Comparison of ENCODE assay signal across 14 cellular contexts in the genomic region with DNA sequence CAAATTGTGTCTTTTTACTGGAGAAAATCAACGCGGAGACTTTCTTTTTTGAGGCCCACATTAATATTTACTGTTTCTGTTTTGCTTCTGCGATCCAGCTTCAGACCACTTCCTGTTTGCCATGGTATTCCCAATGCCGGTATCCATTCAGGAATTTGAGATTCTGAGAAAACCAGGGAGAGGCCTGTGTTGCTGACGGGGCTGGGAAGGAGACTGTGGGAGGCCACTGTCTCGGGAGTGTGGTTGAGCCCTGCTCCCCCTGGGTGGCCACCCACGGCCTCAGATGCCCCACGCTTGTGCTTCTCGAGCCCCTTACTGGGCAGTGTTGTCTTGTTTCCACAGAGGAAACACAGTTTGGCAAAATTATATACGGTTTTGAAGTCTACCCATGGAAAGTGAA.
A peak's percentile ranks its signal among the peaks of the same experiment; 100 is the strongest.
DNase-seq lines count a peak whose midpoint lies in the region; ATAC-seq and TF ChIP-seq lines count a peak whose summit lies in the region.
"Had no signal": no experiment of that assay in that cellular context is flagged by ENCODE, and none has a peak within 500 bp of the region (broad histone marks: within the 10 kb centered on the region; RNA-seq: fewer than 3 reads in every experiment).

No MANE protein-coding gene starts in this region.

- H3K9me3 ChIP-seq in SJSA1 (replicated peaks) (peaks cover 6% of the 10 kb centered on the region; the same call in 1 of the 2 replicates), esophagus muscularis mucosa (peaks cover 0 to 5% (median 0%) of the 10 kb centered on the region in 4 donors), neuronal stem cell (replicated peaks in 1 of 2; ENCODE audit: control insufficient read depth in 2 of 2, insufficient read depth in 1 of 2, low read depth in 1 of 2, low read length in 2 of 2) (peaks cover 0 to 2% of the 10 kb centered on the region in 2 donors), SK-N-SH (no peaks in the 10 kb centered on the region)
- H3K9me3 ChIP-seq: HAP-1 had no signal

- TF ChIP-seq POLR2A in esophagus muscularis mucosa (IDR thresholded peaks at IDR 0.05; ENCODE audit: low read depth): no peak

- no peak overlapping the region for H3K4me3 ChIP-seq in GM23338
- no peak overlapping the region for H3K4me3 ChIP-seq in SJSA1
- H3K4me3 ChIP-seq in esophagus muscularis mucosa: no peak overlapping the region
- H3K4me3 ChIP-seq in neuronal stem cell (ENCODE audit: low read length in 2 of 2): no peak overlapping the region
- H3K4me3 ChIP-seq in SK-N-SH (ENCODE audit: low read depth in 2 of 2, low read length in 1 of 2): no peak overlapping the region
- H3K4me3 ChIP-seq: BLaER1 treated with 17β-estradiol and CSF1 and Interleukin-3, amounts not matched to agents 10 nM and 100 nM; GM12878; HAP-1 had no signal

- no peak overlapping the region for H2BK5ac ChIP-seq in neuronal stem cell (ENCODE audit: low read length)

- no peaks in the 10 kb centered on the region for H3K79me1 ChIP-seq in neuronal stem cell (ENCODE audit: low read depth, low read length)

- H2BK120ac ChIP-seq in neuronal stem cell (ENCODE audit: low read depth, low read length): no peak overlapping the region

- intact Hi-C loops in esophagus muscularis mucosa (cut with DNase I): no loop called here

- no peak for TF ChIP-seq CTCF in GM23338 (conservative IDR thresholded peaks at IDR 0.05; ENCODE audit: low read depth in 2 of 2)
- no peak for TF ChIP-seq CTCF in esophagus muscularis mucosa (IDR thresholded peaks at IDR 0.05)
- TF ChIP-seq CTCF in SK-N-SH (IDR thresholded peaks at IDR 0.05): no peak

- H2AFZ ChIP-seq in GM23338: peak overlapping the region; percentile 11; the same call in 1 of the 2 replicates
- H2AFZ ChIP-seq in neuronal stem cell (ENCODE audit: low read length): peak overlapping the region; percentile 63
- no peak overlapping the region for H2AFZ ChIP-seq in SK-N-SH (ENCODE audit: low read depth)

- H3K79me2 ChIP-seq in GM23338 (replicated peaks; ENCODE audit: insufficient read depth) (no peaks in the 10 kb centered on the region), SK-N-SH (ENCODE audit: insufficient read depth) (no peaks in the 10 kb centered on the region)

- TF ChIP-seq EP300 in esophagus muscularis mucosa (IDR thresholded peaks at IDR 0.05): no peak
- TF ChIP-seq EP300 in SK-N-SH (IDR thresholded peaks at IDR 0.05; ENCODE audit: borderline replicate concordance in 1 of 2, low read depth in 1 of 2, low read length in 1 of 2): no peak

- no peak overlapping the region for H3K4me2 ChIP-seq in GM23338
- H3K4me2 ChIP-seq in neuronal stem cell (ENCODE audit: insufficient read depth, low read length, poor library complexity, severe bottlenecking): no peak overlapping the region
- no peak overlapping the region for H3K4me2 ChIP-seq in SK-N-SH
- H3K4me2 ChIP-seq: BLaER1 treated with 17β-estradiol and CSF1 and Interleukin-3, amounts not matched to agents 10 nM and 100 nM had no signal

- H3K27me3 Mint-ChIP-seq in GM23338 (ENCODE audit: insufficient read depth, low read depth, poor library complexity): peaks cover 7% of the 10 kb centered on the region
- H3K27me3 Mint-ChIP-seq: CD4-positive, CD25-positive, alpha-beta regulatory T cell had no signal

- DNase-seq in GM23338 (ENCODE audit: low spot score): no peak
- peak; percentile 71 to 77 for DNase-seq in SJSA1 (ENCODE audit: low read depth in 1 of 2, low spot score in 2 of 2)
- peak; percentile 82 for DNase-seq in esophagus muscularis mucosa (ENCODE audit: extremely low spot score)
- DNase-seq in neuronal stem cell (ENCODE audit: low spot score): no peak
- no peak for DNase-seq in SK-N-SH
- no peak for DNase-seq in midbrain (lab: John Stamatoyannopoulos, UW)
- DNase-seq in NCI-H2107 (lab: John Stamatoyannopoulos, UW): no peak
- DNase-seq: ACHN; CD4-positive, CD25-positive, alpha-beta regulatory T cell; DMS53 had no signal

- H3K4me1 Mint-ChIP-seq in GM23338: peaks cover 3% of the 10 kb centered on the region; the same call in 2 of the 3 replicates
- H3K4me1 Mint-ChIP-seq: CD4-positive, CD25-positive, alpha-beta regulatory T cell had no signal

- H3K36me3 ChIP-seq in GM23338 (ENCODE audit: insufficient read depth) (no peaks in the 10 kb centered on the region; the same call in 1 of the 2 replicates), SJSA1 (no peaks in the 10 kb centered on the region), esophagus muscularis mucosa (no peaks in the 10 kb centered on the region), neuronal stem cell (replicated peaks in 1 of 2; ENCODE audit: control insufficient read depth in 2 of 2, insufficient read depth in 2 of 2, low read length in 2 of 2) (no peaks in the 10 kb centered on the region), SK-N-SH (replicated peaks in 1 of 2; ENCODE audit: control insufficient read depth in 1 of 2, insufficient read depth in 2 of 2, low read length in 1 of 2) (no peaks in the 10 kb centered on the region)
- H3K36me3 ChIP-seq: BLaER1 treated with 17β-estradiol and CSF1 and Interleukin-3, amounts not matched to agents 10 nM and 100 nM; HAP-1 had no signal

- peak overlapping the region; percentile 46 for H3K18ac ChIP-seq in neuronal stem cell (ENCODE audit: low read length)

- no peaks in the 10 kb centered on the region for H3K36me3 Mint-ChIP-seq in GM23338 (ENCODE audit: low read depth)
- H3K36me3 Mint-ChIP-seq: CD4-positive, CD25-positive, alpha-beta regulatory T cell had no signal

- H3K4ac ChIP-seq in neuronal stem cell (ENCODE audit: low read length): no peak overlapping the region

- CTCF ChIA-PET in SK-N-SH (lab: Yijun Ruan, JAX): no interaction called here

- H3K9me2 ChIP-seq in GM23338 (ENCODE audit: insufficient read depth) (no peaks in the 10 kb centered on the region), SK-N-SH (no peaks in the 10 kb centered on the region)

- H3F3A ChIP-seq in GM23338 (replicated peaks; ENCODE audit: low read depth): no peaks in the 10 kb centered on the region
- H3F3A ChIP-seq in SK-N-SH (replicated peaks; ENCODE audit: insufficient read depth): no peaks in the 10 kb centered on the region

- H3K9me3 Mint-ChIP-seq in GM23338: peaks cover 2% of the 10 kb centered on the region; the same call in 2 of the 3 replicates

- H4K8ac ChIP-seq in neuronal stem cell (ENCODE audit: low read depth, low read length): no peak overlapping the region

- H3K27me3 ChIP-seq in GM23338 (ENCODE audit: insufficient read depth) (no peaks in the 10 kb centered on the region), SJSA1 (replicated peaks) (no peaks in the 10 kb centered on the region), esophagus muscularis mucosa (peaks cover 0 to 31% (median 0%) of the 10 kb centered on the region in 4 donors), neuronal stem cell (ENCODE audit: control insufficient read depth in 3 of 3, insufficient read depth in 3 of 3, low read depth in 1 of 3, low read length in 3 of 3) (no peaks in the 10 kb centered on the region), SK-N-SH (ENCODE audit: insufficient read depth) (no peaks in the 10 kb centered on the region; the same call in 1 of the 2 replicates)
- H3K27me3 ChIP-seq: BLaER1 treated with 17β-estradiol and CSF1 and Interleukin-3, amounts not matched to agents 10 nM and 100 nM had no signal

- no peak overlapping the region for H2BK12ac ChIP-seq in neuronal stem cell (ENCODE audit: low read length)

- no peak overlapping the region for H3K27ac Mint-ChIP-seq in GM23338
- H3K27ac Mint-ChIP-seq: CD4-positive, CD25-positive, alpha-beta regulatory T cell had no signal

- no peak for TF ChIP-seq RAD21 in SK-N-SH (IDR thresholded peaks at IDR 0.05; ENCODE audit: low read length)

- ATAC-seq in GM23338: peak; percentile 46; the same call in 2 of the 3 replicates
- ATAC-seq in HG02970 (IDR thresholded peaks at IDR 0.05; ENCODE audit: low FRiP score, unreplicated experiment): no peak
- ATAC-seq: GM12878 had no signal

- WGBS in esophagus muscularis mucosa: 33% methylated on average over 10 of the region's 10 CpGs
- WGBS in neuronal stem cell (ENCODE audit: extremely low coverage in 2 of 2, insufficient read length in 2 of 2, insufficient replicate concordance in 1 of 2), 2 donors: no CpG with 5 or more reads among the region's 10 CpGs
- 5% methylated on average over 10 of the region's 10 CpGs for WGBS in SK-N-SH (ENCODE audit: low lambda C conversion rate)

- H2BK15ac ChIP-seq in neuronal stem cell (ENCODE audit: low read length): no peak overlapping the region

- no peak overlapping the region for H3K27ac ChIP-seq in GM23338 (ENCODE audit: low read depth)
- H3K27ac ChIP-seq in SJSA1: peak overlapping the region; percentile 70
- no peak overlapping the region for H3K27ac ChIP-seq in esophagus muscularis mucosa (replicated peaks in 1 of 4)
- H3K27ac ChIP-seq in neuronal stem cell (replicated peaks; ENCODE audit: low read length): no peak overlapping the region
- no peak overlapping the region for H3K27ac ChIP-seq in SK-N-SH (ENCODE audit: low read depth in 2 of 2, low read length in 1 of 2)
- H3K27ac ChIP-seq: BLaER1 treated with 17β-estradiol and CSF1 and Interleukin-3, amounts not matched to agents 10 nM and 100 nM had no signal

- H4K20me1 ChIP-seq in GM23338 (replicated peaks; ENCODE audit: insufficient read depth) (no peaks in the 10 kb centered on the region), SK-N-SH (ENCODE audit: insufficient read depth) (no peaks in the 10 kb centered on the region)
- H4K20me1 ChIP-seq: BLaER1 treated with 17β-estradiol and CSF1 and Interleukin-3, amounts not matched to agents 10 nM and 100 nM had no signal

- no peak overlapping the region for H3K4me3 Mint-ChIP-seq in GM23338
- H3K4me3 Mint-ChIP-seq: CD4-positive, CD25-positive, alpha-beta regulatory T cell had no signal

- H3K9ac ChIP-seq in neuronal stem cell (ENCODE audit: low read depth, low read length, poor library complexity) (no peak overlapping the region), SK-N-SH (no peak overlapping the region)
- H3K9ac ChIP-seq: BLaER1 treated with 17β-estradiol and CSF1 and Interleukin-3, amounts not matched to agents 10 nM and 100 nM had no signal

- no peak overlapping the region for H3K23ac ChIP-seq in neuronal stem cell (ENCODE audit: low read depth, low read length, poor library complexity)

- H4K91ac ChIP-seq in neuronal stem cell (ENCODE audit: low read depth, low read length, poor library complexity): no peak overlapping the region

- no peak overlapping the region for H3K14ac ChIP-seq in neuronal stem cell (ENCODE audit: low read length)

- H2AK5ac ChIP-seq in neuronal stem cell (ENCODE audit: low read depth, low read length): no peak overlapping the region

- POLR2A ChIA-PET in SK-N-SH (lab: Yijun Ruan, JAX): no interaction called here

- H3K4me1 ChIP-seq in GM23338 (ENCODE audit: insufficient read depth) (no peaks in the 10 kb centered on the region), SJSA1 (replicated peaks) (peaks cover 22% of the 10 kb centered on the region), esophagus muscularis mucosa (no peaks in the 10 kb centered on the region), neuronal stem cell (ENCODE audit: control insufficient read depth in 2 of 2, insufficient read depth in 1 of 2, low read depth in 1 of 2, low read length in 2 of 2) (no peaks in the 10 kb centered on the region), SK-N-SH (ENCODE audit: control insufficient read depth in 1 of 2, insufficient read depth in 2 of 2, low read depth in 1 of 2, low read length in 1 of 2) (no peaks in the 10 kb centered on the region)
- H3K4me1 ChIP-seq: HAP-1 had no signal

TF ChIP-seq in GM23338, 12 proteins besides CTCF, POLR2A, EP300 and RAD21 (continues in another document):
- no peak for TF ChIP-seq JUNB (IDR thresholded peaks at IDR 0.05; ENCODE audit: unreplicated experiment)

Comparison
In these comparisons a context has a peak if more than half of its experiments do, and no peak if none do; other contexts are left out.
1. DNase-seq: peak in SJSA1 (2 of 2) and esophagus muscularis mucosa (single experiment); none in GM23338 (single experiment), neuronal stem cell (single experiment), SK-N-SH (single experiment), midbrain (single experiment) and NCI-H2107 (single experiment).